In the genomic region with DNA sequence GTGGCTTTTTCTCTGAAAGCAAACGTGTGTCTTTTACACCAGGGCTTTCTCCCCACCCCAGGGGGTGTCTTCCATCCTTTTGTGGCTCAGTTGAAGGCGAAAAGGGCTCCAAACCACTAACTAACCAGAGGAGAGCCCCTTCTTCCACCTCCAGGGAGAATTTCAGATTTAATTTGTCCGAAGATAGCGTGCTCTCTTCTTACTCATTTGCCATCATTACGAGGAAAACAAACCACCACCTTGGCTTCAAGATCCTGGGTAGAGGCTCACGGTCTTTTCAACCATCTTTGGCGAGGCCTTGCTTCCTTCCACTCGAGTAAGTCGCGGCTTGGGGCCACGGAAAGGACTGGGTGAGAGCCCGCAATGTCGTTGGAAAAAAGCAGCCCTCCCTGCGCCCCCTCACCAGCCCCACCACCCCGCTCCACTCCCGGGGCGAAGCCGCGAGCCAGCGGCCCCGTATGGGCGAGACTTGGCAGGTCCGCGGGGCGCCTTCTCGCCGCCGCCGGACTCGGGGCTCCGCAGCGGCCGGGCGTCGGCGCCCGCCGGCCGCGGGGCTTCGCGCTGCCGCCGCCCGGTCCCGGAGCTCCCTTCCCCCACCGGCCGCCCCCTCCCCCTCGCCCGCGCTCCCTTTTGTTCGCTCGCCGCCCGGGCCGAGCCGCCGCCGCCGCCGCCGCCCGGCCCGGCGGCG, we compare ENCODE assay signal across 8 cellular contexts. TPM values are rescaled to one million over a fixed set of nuclear protein-coding genes. Genes with fewer than 3 reads are reported as not detected.
DNase-seq lines count a peak whose midpoint lies in the region; TF ChIP-seq lines count a peak whose summit lies in the region.

No MANE protein-coding gene starts in this region.

- peak overlapping the region; percentile 39 to 96 (median 84) for H3K27ac Mint-ChIP-seq in CD8-positive, alpha-beta memory T cell

- H3K36me3 ChIP-seq in CD8-positive, alpha-beta memory T cell (ENCODE audit: insufficient read depth, low read length): no peaks in the 10 kb centered on the region
- H3K36me3 ChIP-seq in spleen: peaks cover 0 to 18% (median 5%) of the 10 kb centered on the region in 6 donors

- no peak for TF ChIP-seq POLR2A in spleen (IDR thresholded peaks at IDR 0.05)

- H3K27me3 Mint-ChIP-seq in CD8-positive, alpha-beta memory T cell: peaks cover 28 to 76% of the 10 kb centered on the region in 2 donors

- DNase-seq in CD8-positive, alpha-beta memory T cell: peak in 2 of 5 donors; percentile 9 to 11
- DNase-seq in GM20000 (ENCODE audit: low spot score) (peak; percentile 76), NOMO-1 treated with DMSO at 0.1 percent for 48 hours (lab: John Stamatoyannopoulos, UW; ENCODE audit: unreplicated experiment) (peak; percentile 46), brain pericyte (ENCODE audit: low read depth, low spot score) (peak; percentile 32), inferior parietal cortex (ENCODE audit: extremely low spot score) (peak; percentile 69), spleen (peak; percentile 82), 8988T (no peak), SW480 (ENCODE audit: low spot score) (no peak)

- H3K27ac ChIP-seq in CD8-positive, alpha-beta memory T cell (ENCODE audit: low read depth, low read length): peak overlapping the region; percentile 35
- peak overlapping the region; percentile 82 to 95 (median 91) for H3K27ac ChIP-seq in spleen

- no peaks in the 10 kb centered on the region for H3K9me3 ChIP-seq in CD8-positive, alpha-beta memory T cell (ENCODE audit: low read length)
- H3K9me3 ChIP-seq in spleen: no peaks in the 10 kb centered on the region

- peak overlapping the region; percentile 52 to 88 (median 82) for H3K4me3 Mint-ChIP-seq in CD8-positive, alpha-beta memory T cell

- TF ChIP-seq CTCF in GM20000 (IDR thresholded peaks at IDR 0.05; ENCODE audit: extremely low read depth, missing control alignments) (no peak), spleen (IDR thresholded peaks at IDR 0.05 in 8 of 11, conservative IDR thresholded peaks at IDR 0.05 in 3 of 11) (no peak)

- peaks cover 0 to 5% (median 0%) of the 10 kb centered on the region in 5 donors for H3K9me3 Mint-ChIP-seq in CD8-positive, alpha-beta memory T cell

- WGBS in spleen, 5 donors: 4 to 17% (median 9%) methylated on average over 13 to 66 of the region's 66 CpGs

- H3K4me1 ChIP-seq in CD8-positive, alpha-beta memory T cell (ENCODE audit: insufficient read depth, low read length): no peaks in the 10 kb centered on the region
- H3K4me1 ChIP-seq in spleen: peaks cover 24 to 80% (median 49%) of the 10 kb centered on the region in 6 donors

- peaks cover 4% of the 10 kb centered on the region for H3K27me3 ChIP-seq in CD8-positive, alpha-beta memory T cell (ENCODE audit: insufficient read depth, low read length, poor library complexity, severe bottlenecking)
- H3K27me3 ChIP-seq in spleen (replicated peaks in 1 of 7): peaks cover 0 to 24% (median 0%) of the 10 kb centered on the region in 7 donors

- H3K4me1 Mint-ChIP-seq in CD8-positive, alpha-beta memory T cell: peaks cover 14 to 31% (median 16%) of the 10 kb centered on the region in 3 donors

- POLR2A ChIA-PET in CD8-positive, alpha-beta memory T cell (lab: Charles Lee): no interaction called here

- H3K36me3 Mint-ChIP-seq in CD8-positive, alpha-beta memory T cell: peaks cover 0 to 3% (median 1%) of the 10 kb centered on the region in 3 donors

- CTCF ChIA-PET in CD8-positive, alpha-beta memory T cell (lab: Charles Lee): no interaction called here

- intact Hi-C loops in spleen (cut with DNase I; ENCODE audit: low total_unique reads): no loop called here

- no peak overlapping the region for H3K4me3 ChIP-seq in CD8-positive, alpha-beta memory T cell (ENCODE audit: low read length)
- peak overlapping the region in 5 of 8 donors; percentile 15 to 70 (median 41) for H3K4me3 ChIP-seq in spleen

RNA-seq across cellular contexts. Expression of gene ZNF532, which starts 1.7 kb away (rescaled TPM):
- total RNA-seq in CD8-positive, alpha-beta memory T cell: 1 to 10 TPM; 6.1 to 6.3 TPM
- 0.70 TPM for polyA plus RNA-seq in CD8-positive, alpha-beta memory T cell
- 10 to 100 TPM; 40.0 to 64.8 (median 47.2) TPM for total RNA-seq in spleen
- polyA plus RNA-seq in spleen: 10 to 100 TPM in 1 of 3 donors, 1 to 10 TPM in 2; 5.2 to 12.1 (median 9.8) TPM

Comparison
In these comparisons a context has a peak if more than half of its experiments do, and no peak if none do; other contexts are left out.
1. DNase-seq: peak in GM20000 (single experiment), NOMO-1 treated with DMSO at 0.1 percent for 48 hours (single experiment), brain pericyte (single experiment), inferior parietal cortex (single experiment) and spleen (single experiment); none in 8988T (single experiment) and SW480 (single experiment).
2. RNA of gene ZNF532, which starts 1.7 kb away (total RNA-seq): 40.0 to 64.8 TPM in spleen; 6.1 to 6.3 TPM in CD8-positive, alpha-beta memory T cell; every median in the first group is over 4 times any median in the second.